In the genomic region with DNA sequence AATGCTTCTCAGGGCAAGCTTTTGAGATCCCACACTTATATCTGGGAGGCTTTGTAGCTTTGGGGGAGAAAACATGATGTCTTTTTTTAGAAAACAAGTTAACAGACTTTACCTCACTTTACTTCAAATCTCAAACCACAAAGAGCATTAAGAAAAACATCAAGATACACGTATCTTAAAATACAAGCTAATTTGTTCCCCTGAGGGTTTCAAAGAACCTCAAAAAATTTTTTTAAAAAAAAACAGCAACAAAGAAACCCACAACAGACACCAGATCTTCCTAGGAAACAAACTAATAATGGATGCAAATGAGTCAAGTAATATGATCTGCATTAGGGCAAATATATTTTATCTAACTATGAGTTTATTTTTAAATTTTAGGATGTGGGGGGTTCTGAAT, we compare ENCODE assay signal across 22 cellular contexts. TPM values are rescaled to one million over a fixed set of nuclear protein-coding genes. Genes with fewer than 3 reads are reported as not detected.
DNase-seq lines count a peak whose midpoint lies in the region; ATAC-seq and TF ChIP-seq lines count a peak whose summit lies in the region.
"Had no signal": no experiment of that assay in that cellular context is flagged by ENCODE, and none has a peak within 500 bp of the region (broad histone marks: within the 10 kb centered on the region; RNA-seq: fewer than 3 reads in every experiment).

No MANE protein-coding gene starts in this region.

- H3K36me3 Mint-ChIP-seq in activated CD4-positive, alpha-beta T cell treated with anti-CD3 and anti-CD28 coated beads, Interleukin-2, amount 10 ng/mL, durations not matched to agents 24 days and 14 days (ENCODE audit: low read depth) = peaks cover 71% of the 10 kb centered on the region
- H3K36me3 Mint-ChIP-seq in activated B cell treated with CpG ODN at 0.5 μM for 24 hours (ENCODE audit: low read depth) = peaks cover 71% of the 10 kb centered on the region
- H3K36me3 Mint-ChIP-seq in naive thymus-derived CD4-positive, alpha-beta T cell = peaks cover 10 to 31% (median 17%) of the 10 kb centered on the region in 5 donors

- H4K20me1 ChIP-seq in DOHH2 (ENCODE audit: control insufficient read depth, insufficient read depth, low read depth, low read length) = no peaks in the 10 kb centered on the region

- peaks cover 62% of the 10 kb centered on the region for H3K79me2 ChIP-seq in DOHH2 (ENCODE audit: control insufficient read depth, low read length)
- H3K79me2 ChIP-seq: parathyroid adenoma had no signal

- no peak for DNase-seq in activated CD4-positive, alpha-beta T cell treated with anti-CD3 and anti-CD28 coated beads, Interleukin-2, amount 10 ng/mL, durations not matched to agents 24 days and 14 days
- no peak for DNase-seq in activated CD4-positive, alpha-beta T cell treated with anti-CD3 and anti-CD28 coated beads for 1 hour
- DNase-seq in activated B cell treated with CpG ODN at 0.5 μM for 24 hours (no peak), NCI-H146 (lab: John Stamatoyannopoulos, UW) (no peak), kidney tubule cell (ENCODE audit: low spot score) (no peak), NCI-H1417 treated with DMSO at 0.1 percent for 48 hours (lab: John Stamatoyannopoulos, UW) (no peak)
- DNase-seq in naive thymus-derived CD4-positive, alpha-beta T cell = no peak
- DNase-seq: activated CD4-positive, alpha-beta T cell treated with anti-CD3 and anti-CD28 coated beads for 4 hours; BE2C; cortex of kidney; kidney; NCI-H1436 treated with DMSO at 0.1 percent for 48 hours; NCI-H524 treated with DMSO at 0.1 percent for 48 hours; right cardiac atrium; substantia nigra had no signal

- intact Hi-C loops in activated CD4-positive, alpha-beta T cell treated with anti-CD3 and anti-CD28 coated beads, Interleukin-2, amount 10 ng/mL, durations not matched to agents 24 days and 14 days (cut with micrococcal nuclease) = loop anchor here (1.0 to 10.0 kb wide), 2 partner anchors 159 to 417 kb away; partner anchors contain the start of gene ING3
- intact Hi-C loops in activated B cell treated with CpG ODN at 0.5 μM for 24 hours (cut with micrococcal nuclease) = no loop called here
- intact Hi-C loops in naive thymus-derived CD4-positive, alpha-beta T cell (cut with micrococcal nuclease) = no loop called here

- H3K27me3 Mint-ChIP-seq in activated CD4-positive, alpha-beta T cell treated with anti-CD3 and anti-CD28 coated beads, Interleukin-2, amount 10 ng/mL, durations not matched to agents 24 days and 14 days = no peaks in the 10 kb centered on the region
- no peaks in the 10 kb centered on the region for H3K27me3 Mint-ChIP-seq in activated B cell treated with CpG ODN at 0.5 μM for 24 hours
- H3K27me3 Mint-ChIP-seq in naive thymus-derived CD4-positive, alpha-beta T cell = no peaks in the 10 kb centered on the region

- peaks cover 99% of the 10 kb centered on the region for H3K4me1 ChIP-seq in DOHH2 (ENCODE audit: control insufficient read depth, low read length)
- peaks cover 0 to 11% of the 10 kb centered on the region in 2 donors for H3K4me1 ChIP-seq in naive thymus-derived CD4-positive, alpha-beta T cell (ENCODE audit: control insufficient read depth in 2 of 2, insufficient read depth in 2 of 2, low read length in 2 of 2)
- H3K4me1 ChIP-seq: BE2C, parathyroid adenoma had no signal

- H3K27ac Mint-ChIP-seq in activated CD4-positive, alpha-beta T cell treated with anti-CD3 and anti-CD28 coated beads, Interleukin-2, amount 10 ng/mL, durations not matched to agents 24 days and 14 days = peak overlapping the region; percentile 90
- H3K27ac Mint-ChIP-seq in activated B cell treated with CpG ODN at 0.5 μM for 24 hours = peak overlapping the region; percentile 91
- H3K27ac Mint-ChIP-seq in naive thymus-derived CD4-positive, alpha-beta T cell = peak overlapping the region in 8 of 9 donors; percentile 7 to 80 (median 43)

- no peaks in the 10 kb centered on the region for H3K9me3 Mint-ChIP-seq in activated CD4-positive, alpha-beta T cell treated with anti-CD3 and anti-CD28 coated beads, Interleukin-2, amount 10 ng/mL, durations not matched to agents 24 days and 14 days
- H3K9me3 Mint-ChIP-seq in activated B cell treated with CpG ODN at 0.5 μM for 24 hours = peaks cover 4% of the 10 kb centered on the region
- H3K9me3 Mint-ChIP-seq in naive thymus-derived CD4-positive, alpha-beta T cell = no peaks in the 10 kb centered on the region

- H3K4me2 ChIP-seq in DOHH2 (ENCODE audit: low read length) = peak overlapping the region; percentile 68
- H3K4me2 ChIP-seq: A549 had no signal

- peak overlapping the region; percentile 62 for H3K4me3 ChIP-seq in DOHH2 (ENCODE audit: low read length)
- no peak overlapping the region for H3K4me3 ChIP-seq in naive thymus-derived CD4-positive, alpha-beta T cell (ENCODE audit: low read length)
- H3K4me3 ChIP-seq: A549, cardiac muscle cell had no signal

- peaks cover 45% of the 10 kb centered on the region for H3F3A ChIP-seq in DOHH2 (ENCODE audit: control insufficient read depth, insufficient read depth)

- peak overlapping the region; percentile 95 for H3K27ac ChIP-seq in DOHH2 (ENCODE audit: low read depth, low read length)
- H3K27ac ChIP-seq in naive thymus-derived CD4-positive, alpha-beta T cell (ENCODE audit: low read depth, low read length) = no peak overlapping the region
- H3K27ac ChIP-seq: A549, cardiac muscle cell, parathyroid adenoma, RWPE1 had no signal

- peak overlapping the region; percentile 72 for H3K4me3 Mint-ChIP-seq in activated CD4-positive, alpha-beta T cell treated with anti-CD3 and anti-CD28 coated beads, Interleukin-2, amount 10 ng/mL, durations not matched to agents 24 days and 14 days
- H3K4me3 Mint-ChIP-seq in activated B cell treated with CpG ODN at 0.5 μM for 24 hours = peak overlapping the region; percentile 60
- peak overlapping the region in 1 of 10 donors; percentile 47 for H3K4me3 Mint-ChIP-seq in naive thymus-derived CD4-positive, alpha-beta T cell

- H3K9me2 ChIP-seq in DOHH2 (replicated peaks; ENCODE audit: control insufficient read depth, low read length) = no peaks in the 10 kb centered on the region

- no peaks in the 10 kb centered on the region for H3K27me3 ChIP-seq in DOHH2 (ENCODE audit: control insufficient read depth, low read length)
- H3K27me3 ChIP-seq in naive thymus-derived CD4-positive, alpha-beta T cell (ENCODE audit: control insufficient read depth in 2 of 2, insufficient read depth in 2 of 2, low read length in 2 of 2) = no peaks in the 10 kb centered on the region
- H3K27me3 ChIP-seq: BE2C, cardiac muscle cell had no signal

- POLR2A ChIA-PET in activated B cell treated with CpG ODN at 0.5 μM for 24 hours (lab: Charles Lee) = interaction anchor here (0.6 to 10.8 kb wide), 2 partner anchors 25 to 192 kb away, joined by 3 to 152 read pairs; partner anchors contain the start of gene FAM3C
- POLR2A ChIA-PET in naive thymus-derived CD4-positive, alpha-beta T cell (lab: Charles Lee) = interaction anchor here (0.7 kb wide), 1 partner anchor 25 kb away, joined by 3 read pairs; the partner anchor contains the start of gene FAM3C

- H3K36me3 ChIP-seq in DOHH2 (ENCODE audit: control insufficient read depth, low read length) = peaks cover 76% of the 10 kb centered on the region
- H3K36me3 ChIP-seq in naive thymus-derived CD4-positive, alpha-beta T cell (ENCODE audit: control insufficient read depth in 2 of 3, insufficient read depth in 3 of 3, low read length in 3 of 3) = peaks cover 0 to 8% (median 0%) of the 10 kb centered on the region in 3 experiments

- peaks cover 48% of the 10 kb centered on the region for H3K4me1 Mint-ChIP-seq in activated CD4-positive, alpha-beta T cell treated with anti-CD3 and anti-CD28 coated beads, Interleukin-2, amount 10 ng/mL, durations not matched to agents 24 days and 14 days
- peaks cover 92% of the 10 kb centered on the region for H3K4me1 Mint-ChIP-seq in activated B cell treated with CpG ODN at 0.5 μM for 24 hours
- peaks cover 4 to 53% (median 11%) of the 10 kb centered on the region in 7 donors for H3K4me1 Mint-ChIP-seq in naive thymus-derived CD4-positive, alpha-beta T cell

- H3K9me3 ChIP-seq in DOHH2 (ENCODE audit: control insufficient read depth, insufficient read depth, low read length) = no peaks in the 10 kb centered on the region
- H3K9me3 ChIP-seq in naive thymus-derived CD4-positive, alpha-beta T cell (ENCODE audit: control insufficient read depth in 2 of 3, low read length in 3 of 3) = no peaks in the 10 kb centered on the region
- H3K9me3 ChIP-seq: A549, BE2C had no signal

- CTCF ChIA-PET in activated B cell treated with CpG ODN at 0.5 μM for 24 hours (lab: Charles Lee) = interaction anchor here (2.5 to 11.0 kb wide), 3 partner anchors 24 to 177 kb away, joined by 10 to 221 read pairs (median 106); partner anchors contain the start of gene FAM3C
- CTCF ChIA-PET in naive thymus-derived CD4-positive, alpha-beta T cell (lab: Charles Lee) = interaction anchor here (0.6 to 1.6 kb wide), 3 partner anchors 10 to 176 kb away, joined by 3 to 6 read pairs (median 4); no protein-coding TSS in a partner anchor

- ATAC-seq in activated B cell treated with CpG ODN at 0.5 μM for 24 hours (ENCODE audit: low read depth) = no peak
- ATAC-seq in naive thymus-derived CD4-positive, alpha-beta T cell = no peak
- ATAC-seq: A549, right cardiac atrium had no signal

- TF ChIP-seq CTCF in DOHH2 (IDR thresholded peaks at IDR 0.05; ENCODE audit: low read depth, low read length, poor library complexity, severe bottlenecking) (no peak), activated B cell treated with CpG ODN at 0.5 μM for 24 hours (IDR thresholded peaks at IDR 0.05) (no peak)

RNA-seq across cellular contexts. Expression of gene FAM3C, which starts 24.7 kb away (rescaled TPM):
- 77.5 and 80.2 TPM in 2 replicates for total RNA-seq in activated CD4-positive, alpha-beta T cell treated with anti-CD3 and anti-CD28 coated beads, Interleukin-2, amount 10 ng/mL, durations not matched to agents 24 days and 14 days
- total RNA-seq in activated B cell treated with CpG ODN at 0.5 μM for 24 hours = 54.8 and 59.3 TPM in 2 replicates
- total RNA-seq in naive thymus-derived CD4-positive, alpha-beta T cell = 10 to 100 TPM; 11.1 to 28.4 (median 21.0) TPM
- polyA plus RNA-seq in naive thymus-derived CD4-positive, alpha-beta T cell = 10 to 100 TPM in 1 of 2 donors, 1 to 10 TPM in 1; 9.6 to 10.3 TPM

RNA-seq across cellular contexts. Expression of gene WNT16, which starts 42.6 kb away (rescaled TPM):
- not detected in 2 replicates for total RNA-seq in activated CD4-positive, alpha-beta T cell treated with anti-CD3 and anti-CD28 coated beads, Interleukin-2, amount 10 ng/mL, durations not matched to agents 24 days and 14 days
- 4.9 and 6.7 TPM in 2 replicates for total RNA-seq in activated B cell treated with CpG ODN at 0.5 μM for 24 hours
- not detected for total RNA-seq in naive thymus-derived CD4-positive, alpha-beta T cell
- polyA plus RNA-seq in naive thymus-derived CD4-positive, alpha-beta T cell = not detected
- total RNA-seq: cardiac muscle cell, kidney, lung microvascular endothelial cell, right cardiac atrium had no signal
- polyA plus RNA-seq: A549, cardiac muscle cell, right cardiac atrium, urinary bladder had no signal
